Comparison of ENCODE assay signal across 16 cellular contexts in the genomic region with DNA sequence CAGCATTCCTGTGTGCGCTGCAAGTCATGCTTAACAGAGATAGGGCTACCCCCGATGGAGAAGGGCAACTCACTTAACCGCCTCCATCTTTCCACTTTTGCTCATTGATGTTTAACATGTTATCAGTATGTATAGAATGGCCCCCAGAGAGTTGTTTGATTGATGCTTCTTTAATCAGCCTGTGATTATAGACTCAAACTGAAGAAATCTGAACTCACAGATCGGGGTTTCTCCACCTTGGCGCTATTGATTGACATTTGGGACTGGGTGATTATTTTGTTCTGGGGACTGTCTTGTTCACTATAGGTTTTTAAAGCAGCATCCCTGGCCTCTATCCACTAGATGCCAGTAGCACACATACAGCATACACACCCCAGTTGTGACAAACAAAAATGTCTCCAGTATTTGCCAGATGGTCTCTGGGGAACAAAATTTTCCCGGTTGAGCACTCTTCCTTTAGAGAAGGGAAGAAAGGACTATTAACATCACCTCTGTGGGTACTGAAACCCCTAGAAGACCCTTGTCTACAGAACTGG.
"Had no signal": no experiment of that assay in that cellular context is flagged by ENCODE, and none has a peak within 500 bp of the region (broad histone marks: within the 10 kb centered on the region; RNA-seq: fewer than 3 reads in every experiment).

No MANE protein-coding gene starts in this region.

- H3K27me3 ChIP-seq: heart left ventricle, stomach had no signal

- H3K9me3 ChIP-seq: heart left ventricle, stomach, thoracic aorta had no signal

- DNase-seq: activated CD4-positive, alpha-beta memory T cell treated with anti-CD3 and anti-CD28 coated beads for 36 hours; activated CD4-positive, CD25-positive, alpha-beta regulatory T cell treated with anti-CD3 and anti-CD28 coated beads, Interleukin-2, amount 50 U/mL, for 72 hours; activated naive CD8-positive, alpha-beta T cell treated with anti-CD3 and anti-CD28 coated beads, Interleukin-2, amount 10 ng/mL, durations not matched to agents 7 days and 5 days; activated T-cell treated with anti-CD3 and anti-CD28 coated beads, Interleukin-2, amount 50 U/mL, for 72 hours; anterior cingulate cortex; cerebellar nuclear complex; foreskin fibroblast; heart left ventricle; islet precursor cell; mammary epithelial cell; stimulated activated CD4-positive, alpha-beta T cell treated with anti-CD3 and anti-CD28 coated beads, Interleukin-4, amount 100 ng/mL, for 4 hours; stomach; T-helper 17 cell had no signal

- ATAC-seq: activated T-cell treated with anti-CD3 and anti-CD28 coated beads, Interleukin-2, amount 50 U/mL, for 72 hours; esophagus mucosa; heart left ventricle; left lobe of liver; T-helper 17 cell had no signal

- H3K36me3 ChIP-seq: thoracic aorta had no signal

- H3K4me1 ChIP-seq: heart left ventricle, stomach had no signal

- H3K27ac ChIP-seq: heart left ventricle, stomach, thoracic aorta had no signal

- H3K4me3 ChIP-seq: heart left ventricle, stomach, thoracic aorta had no signal
